18 cellular contexts compared by ENCODE assay signal in the genomic region with DNA sequence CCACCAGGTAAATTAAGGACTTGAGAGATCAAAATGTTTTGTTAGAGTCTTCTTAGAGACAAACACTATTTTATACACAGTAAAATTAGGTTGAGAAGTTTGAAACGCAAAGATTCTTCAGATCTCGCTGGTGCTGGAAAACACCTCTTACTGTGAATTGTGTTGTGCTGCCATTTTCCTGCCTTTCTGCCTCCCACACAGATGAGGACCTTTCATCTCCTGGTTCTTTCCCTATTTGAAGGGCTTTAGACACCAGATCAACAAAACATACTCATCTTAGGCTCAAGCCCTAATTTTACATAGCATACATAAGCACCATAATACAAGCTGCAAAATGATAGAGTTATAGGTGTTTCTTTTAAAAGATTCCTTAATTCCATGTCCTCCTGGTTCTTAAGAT. TPM values are rescaled to one million over a fixed set of nuclear protein-coding genes. Genes with fewer than 3 reads are reported as not detected.
DNase-seq lines count a peak whose midpoint lies in the region; ATAC-seq, FAIRE-seq and TF ChIP-seq lines count a peak whose summit lies in the region.
"Had no signal": no experiment of that assay in that cellular context is flagged by ENCODE, and none has a peak within 500 bp of the region (broad histone marks: within the 10 kb centered on the region; RNA-seq: fewer than 3 reads in every experiment).

No MANE protein-coding gene starts in this region.

- peak overlapping the region; percentile 50 for H3K27ac Mint-ChIP-seq in activated CD4-positive, alpha-beta T cell treated with anti-CD3 and anti-CD28 coated beads, Interleukin-2, amount 10 ng/mL, durations not matched to agents 24 days and 14 days
- no peak overlapping the region for H3K27ac Mint-ChIP-seq in activated T-helper 17 cell treated with anti-CD3 and anti-CD28 coated beads, Interleukin-2, amount 50 U/mL, for 72 hours
- H3K27ac Mint-ChIP-seq in stimulated activated naive CD8-positive, alpha-beta T cell treated with anti-CD3 and anti-CD28 coated beads, Interleukin-15, amount 100 ng/mL, for 72 hours: peak overlapping the region; percentile 54 to 71
- H3K27ac Mint-ChIP-seq in glutamatergic neuron (ENCODE audit: unreplicated experiment): no peak overlapping the region

- in situ Hi-C loops in HepG2 (cut with HindIII; ENCODE audit: extremely low pct_ligation_motif_present, low pct_unique_long_range_greater_than_20kb): no loop called here

- FAIRE-seq in HepG2 (lab: Jason Lieb, UNC): no peak

- H3K79me2 ChIP-seq in HepG2 (ENCODE audit: insufficient read depth, low read length): peaks cover 97% of the 10 kb centered on the region

- TF ChIP-seq CTCF in HepG2 (CRISPR knock-in tag; IDR thresholded peaks at IDR 0.05) (no peak), right lobe of liver (IDR thresholded peaks at IDR 0.05) (no peak), glutamatergic neuron (IDR thresholded peaks at IDR 0.05; ENCODE audit: partially characterized antibody, unreplicated experiment) (no peak)

- no peak overlapping the region for H2AFZ ChIP-seq in HepG2 (ENCODE audit: low read length)
- H2AFZ ChIP-seq: GM23248 had no signal

- H3K4me1 Mint-ChIP-seq in activated CD4-positive, alpha-beta T cell treated with anti-CD3 and anti-CD28 coated beads, Interleukin-2, amount 10 ng/mL, durations not matched to agents 24 days and 14 days: peaks cover 57% of the 10 kb centered on the region
- H3K4me1 Mint-ChIP-seq in activated T-helper 17 cell treated with anti-CD3 and anti-CD28 coated beads, Interleukin-2, amount 50 U/mL, for 72 hours: peaks cover 38% of the 10 kb centered on the region
- H3K4me1 Mint-ChIP-seq in stimulated activated naive CD8-positive, alpha-beta T cell treated with anti-CD3 and anti-CD28 coated beads, Interleukin-15, amount 100 ng/mL, for 72 hours: peaks cover 80% of the 10 kb centered on the region
- peaks cover 11% of the 10 kb centered on the region for H3K4me1 Mint-ChIP-seq in glutamatergic neuron (ENCODE audit: low read depth, unreplicated experiment)

- CTCF ChIA-PET in HepG2 (lab: Yijun Ruan, JAX; ENCODE audit: low intra/inter-chr PET ratio, low total read pairs): no interaction called here

- no peaks in the 10 kb centered on the region for H3K27me3 Mint-ChIP-seq in activated CD4-positive, alpha-beta T cell treated with anti-CD3 and anti-CD28 coated beads, Interleukin-2, amount 10 ng/mL, durations not matched to agents 24 days and 14 days
- no peaks in the 10 kb centered on the region for H3K27me3 Mint-ChIP-seq in activated T-helper 17 cell treated with anti-CD3 and anti-CD28 coated beads, Interleukin-2, amount 50 U/mL, for 72 hours
- no peaks in the 10 kb centered on the region for H3K27me3 Mint-ChIP-seq in stimulated activated naive CD8-positive, alpha-beta T cell treated with anti-CD3 and anti-CD28 coated beads, Interleukin-15, amount 100 ng/mL, for 72 hours
- peaks cover 2% of the 10 kb centered on the region for H3K27me3 Mint-ChIP-seq in glutamatergic neuron (ENCODE audit: unreplicated experiment)

- H3K36me3 ChIP-seq in HepG2 (replicated peaks in 1 of 2; ENCODE audit: control insufficient read depth in 1 of 2, insufficient read depth in 2 of 2, low read length in 2 of 2) (peaks cover 18 to 55% of the 10 kb centered on the region in 2 experiments), right lobe of liver (peaks cover 0 to 12% (median 2%) of the 10 kb centered on the region in 4 donors)

- no peak overlapping the region for H3K4me3 ChIP-seq in HepG2 (replicated peaks in 1 of 3; ENCODE audit: insufficient read depth in 1 of 3, low read depth in 2 of 3, low read length in 3 of 3)
- no peak overlapping the region for H3K4me3 ChIP-seq in right lobe of liver
- H3K4me3 ChIP-seq: GM23248 had no signal

- intact Hi-C loops in activated CD4-positive, alpha-beta T cell treated with anti-CD3 and anti-CD28 coated beads, Interleukin-2, amount 10 ng/mL, durations not matched to agents 24 days and 14 days (cut with micrococcal nuclease): loop anchor here (5.0 to 10.0 kb wide), 4 partner anchors 45 to 425 kb away; partner anchors contain the start of genes DDX27 and ZNFX1
- intact Hi-C loops in HepG2 (cut with micrococcal nuclease; ENCODE audit: unreplicated experiment): no loop called here
- intact Hi-C loops in right lobe of liver (cut with DNase I): no loop called here

- no peak for DNase-seq in activated CD4-positive, alpha-beta T cell treated with anti-CD3 and anti-CD28 coated beads, Interleukin-2, amount 10 ng/mL, durations not matched to agents 24 days and 14 days
- no peak for DNase-seq in activated CD4-positive, alpha-beta T cell treated with anti-CD3 and anti-CD28 coated beads, Interleukin-2, amount 50 U/mL, for 4 hours
- DNase-seq in HepG2 (ENCODE audit: low spot score): no peak
- DNase-seq in right lobe of liver: no peak
- no peak for DNase-seq in stimulated activated naive CD8-positive, alpha-beta T cell treated with anti-CD3 and anti-CD28 coated beads, Interleukin-15, amount 100 ng/mL, for 72 hours
- DNase-seq in glutamatergic neuron: no peak
- no peak for DNase-seq in midbrain (lab: John Stamatoyannopoulos, UW)
- DNase-seq: 8988T, COR-L47, GM23248, HCEC 1CT, NCI-H1436 treated with DMSO at 0.1 percent for 48 hours, NCI-H2081, NCI-H510A, NCI-H774, RPMI8226 had no signal

- TF ChIP-seq POLR2A in HepG2 (IDR thresholded peaks at IDR 0.05; ENCODE audit: insufficient read depth in 1 of 2, low read depth in 2 of 2, low read length in 2 of 2) (no peak), right lobe of liver (IDR thresholded peaks at IDR 0.05) (no peak)

- H3K27me3 ChIP-seq in HepG2 (ENCODE audit: control insufficient read depth in 1 of 2, insufficient read depth in 2 of 2, low read length in 2 of 2) (no peaks in the 10 kb centered on the region), right lobe of liver (no peaks in the 10 kb centered on the region)

- peaks cover 74% of the 10 kb centered on the region for H4K20me1 ChIP-seq in HepG2 (ENCODE audit: insufficient read depth, low read length)

- WGBS in HepG2 (ENCODE audit: low lambda C conversion rate): 75% methylated on average over 2 of the region's 2 CpGs
- 64% methylated on average over 2 of the region's 2 CpGs for WGBS in right lobe of liver (ENCODE audit: insufficient coverage, low coverage, low lambda C conversion rate, missing lambda C conversion rate)

- POLR2A ChIA-PET in HepG2 (lab: Yijun Ruan, JAX): interaction anchor here (1.5 kb wide), 1 partner anchor 17 kb away, joined by 3 read pairs; no protein-coding TSS in a partner anchor

- no peak for TF ChIP-seq RAD21 in HepG2 (CRISPR knock-in tag; IDR thresholded peaks at IDR 0.05)

- H3K9me3 ChIP-seq in HepG2 (ENCODE audit: low read length) (no peaks in the 10 kb centered on the region), right lobe of liver (no peaks in the 10 kb centered on the region)

- no TSS peak for BruUV-seq in HepG2 (replicated peaks; lab: Mats Ljungman, UMichigan)

- H3K27ac ChIP-seq in HepG2 (ENCODE audit: extremely low read length, insufficient read depth, low read length): no peak overlapping the region
- H3K27ac ChIP-seq in right lobe of liver: no peak overlapping the region
- H3K27ac ChIP-seq: GM23248, KMS-11 had no signal

- H3K36me3 Mint-ChIP-seq in activated CD4-positive, alpha-beta T cell treated with anti-CD3 and anti-CD28 coated beads, Interleukin-2, amount 10 ng/mL, durations not matched to agents 24 days and 14 days (ENCODE audit: low read depth): peaks cover 38% of the 10 kb centered on the region
- H3K36me3 Mint-ChIP-seq in activated T-helper 17 cell treated with anti-CD3 and anti-CD28 coated beads, Interleukin-2, amount 50 U/mL, for 72 hours (ENCODE audit: low read depth): peaks cover 78% of the 10 kb centered on the region
- H3K36me3 Mint-ChIP-seq in glutamatergic neuron (ENCODE audit: unreplicated experiment): no peaks in the 10 kb centered on the region

- H3K4me3 Mint-ChIP-seq in activated CD4-positive, alpha-beta T cell treated with anti-CD3 and anti-CD28 coated beads, Interleukin-2, amount 10 ng/mL, durations not matched to agents 24 days and 14 days: no peak overlapping the region
- H3K4me3 Mint-ChIP-seq in activated T-helper 17 cell treated with anti-CD3 and anti-CD28 coated beads, Interleukin-2, amount 50 U/mL, for 72 hours: peak overlapping the region; percentile 25
- peak overlapping the region; percentile 26 to 44 for H3K4me3 Mint-ChIP-seq in stimulated activated naive CD8-positive, alpha-beta T cell treated with anti-CD3 and anti-CD28 coated beads, Interleukin-15, amount 100 ng/mL, for 72 hours
- H3K4me3 Mint-ChIP-seq in glutamatergic neuron (ENCODE audit: unreplicated experiment): no peak overlapping the region

- H3K4me1 ChIP-seq in HepG2 (ENCODE audit: insufficient read depth, low read length) (peaks cover 55% of the 10 kb centered on the region), right lobe of liver (peaks cover 0 to 20% (median 9%) of the 10 kb centered on the region in 4 donors)

- no peak overlapping the region for H3K4me2 ChIP-seq in HepG2 (ENCODE audit: low read depth, low read length)
- H3K4me2 ChIP-seq: KMS-11 had no signal

- no peaks in the 10 kb centered on the region for H3K9me3 Mint-ChIP-seq in activated CD4-positive, alpha-beta T cell treated with anti-CD3 and anti-CD28 coated beads, Interleukin-2, amount 10 ng/mL, durations not matched to agents 24 days and 14 days
- no peaks in the 10 kb centered on the region for H3K9me3 Mint-ChIP-seq in activated T-helper 17 cell treated with anti-CD3 and anti-CD28 coated beads, Interleukin-2, amount 50 U/mL, for 72 hours
- H3K9me3 Mint-ChIP-seq in stimulated activated naive CD8-positive, alpha-beta T cell treated with anti-CD3 and anti-CD28 coated beads, Interleukin-15, amount 100 ng/mL, for 72 hours: no peaks in the 10 kb centered on the region
- peaks cover 3% of the 10 kb centered on the region for H3K9me3 Mint-ChIP-seq in glutamatergic neuron (ENCODE audit: unreplicated experiment)

- ATAC-seq in HepG2: no peak
- no peak for ATAC-seq in right lobe of liver
- ATAC-seq in activated T-helper 17 cell treated with anti-CD3 and anti-CD28 coated beads, Interleukin-2, amount 50 U/mL, for 72 hours (replicated peaks): no peak
- no peak for ATAC-seq in stimulated activated naive CD8-positive, alpha-beta T cell treated with anti-CD3 and anti-CD28 coated beads, Interleukin-15, amount 100 ng/mL, for 72 hours

- H3K9ac ChIP-seq in HepG2 (ENCODE audit: insufficient read depth, low read depth, low read length): no peak overlapping the region
- H3K9ac ChIP-seq: GM23248, KMS-11 had no signal

- TF ChIP-seq EP300 in HepG2 (IDR thresholded peaks at IDR 0.05; ENCODE audit: low read depth in 2 of 2, low read length in 2 of 2): no peak
- no peak for TF ChIP-seq EP300 in HepG2 (CRISPR knock-in tag; IDR thresholded peaks at IDR 0.05; ENCODE audit: borderline replicate concordance)

RNA-seq across cellular contexts. Expression of gene STAU1, which starts 18.6 kb away (rescaled TPM):
- 73.5 and 73.7 TPM in 2 replicates for total RNA-seq in activated CD4-positive, alpha-beta T cell treated with anti-CD3 and anti-CD28 coated beads, Interleukin-2, amount 10 ng/mL, durations not matched to agents 24 days and 14 days
- total RNA-seq in HepG2 (2016; rRNA removed; fragmentation: Illumina TruSeq; extraction: Trizol) (119 and 186 TPM in 2 replicates), right lobe of liver (10 to 100 TPM; 53.7 to 96.6 (median 70.4) TPM), glutamatergic neuron (ENCODE audit: unreplicated experiment) (79.7 TPM)
- total RNA-seq in HepG2 (2016; cell fraction: cytosol; rRNA removed; fragmentation: Illumina TruSeq; extraction: Trizol; ENCODE audit: low read depth): 84.1 and 98.9 TPM in 2 replicates
- 118 and 170 TPM in 2 replicates for total RNA-seq in HepG2 (2016; cell fraction: insoluble cytoplasmic fraction; rRNA removed; fragmentation: Illumina TruSeq; extraction: Trizol)
- 217 and 243 TPM in 2 replicates for total RNA-seq in HepG2 (2016; cell fraction: membrane; rRNA removed; fragmentation: Illumina TruSeq; extraction: Trizol)
- 77.6 and 86.1 TPM in 2 replicates for total RNA-seq in HepG2 (2016; cell fraction: nucleus; rRNA removed; fragmentation: Illumina TruSeq; extraction: Trizol)
- 121 and 133 TPM in 2 replicates for polyA plus RNA-seq in HepG2 (2011; rRNA removed)
- 95.5 and 124 TPM in 2 replicates for polyA plus RNA-seq in HepG2 (2011; cell fraction: cytosol; rRNA removed)
- 55.6 and 68.1 TPM in 2 replicates for polyA plus RNA-seq in HepG2 (2011; cell fraction: nucleus; rRNA removed)
- polyA plus RNA-seq in HepG2 (2012): 196 and 212 TPM in 2 replicates
- polyA plus RNA-seq in HepG2 (2016; cell fraction: cytosol; fragmentation: Illumina TruSeq; extraction: Trizol; ENCODE audit: low read depth): 100 and 110 TPM in 2 replicates
- polyA plus RNA-seq in HepG2 (2016; cell fraction: insoluble cytoplasmic fraction; fragmentation: Illumina TruSeq; extraction: Trizol; ENCODE audit: low read depth): 241 and 269 TPM in 2 replicates
- polyA plus RNA-seq in HepG2 (2016; cell fraction: membrane; fragmentation: Illumina TruSeq; extraction: Trizol; ENCODE audit: low read depth): 212 and 250 TPM in 2 replicates
- polyA plus RNA-seq in HepG2 (2016; cell fraction: nucleus; fragmentation: Illumina TruSeq; extraction: Trizol; ENCODE audit: insufficient read depth, low read depth): 141 and 152 TPM in 2 replicates
- polyA minus RNA-seq in HepG2 (2011; rRNA and poly(A)+ RNA removed; ENCODE audit: low replicate concordance): 37.2 and 106 TPM in 2 replicates
- polyA minus RNA-seq in HepG2 (2011; cell fraction: cytosol; rRNA and poly(A)+ RNA removed): 158 and 174 TPM in 2 replicates
- 61.8 and 82.7 TPM in 2 replicates for polyA minus RNA-seq in HepG2 (2011; cell fraction: nucleus; rRNA and poly(A)+ RNA removed)
- total RNA-seq in activated T-helper 17 cell treated with anti-CD3 and anti-CD28 coated beads, Interleukin-2, amount 50 U/mL, for 72 hours: 10 to 100 TPM; 73.3 to 88.2 TPM

RNA-seq across cellular contexts. Expression of gene DDX27, which starts 49.7 kb away (rescaled TPM):
- total RNA-seq in activated CD4-positive, alpha-beta T cell treated with anti-CD3 and anti-CD28 coated beads, Interleukin-2, amount 10 ng/mL, durations not matched to agents 24 days and 14 days: 56.5 and 56.9 TPM in 2 replicates
- total RNA-seq in HepG2 (2016; rRNA removed; fragmentation: Illumina TruSeq; extraction: Trizol): 72.8 and 88.3 TPM in 2 replicates
- 8.9 and 9.5 TPM in 2 replicates for total RNA-seq in HepG2 (2016; cell fraction: cytosol; rRNA removed; fragmentation: Illumina TruSeq; extraction: Trizol; ENCODE audit: low read depth)
- total RNA-seq in HepG2 (2016; cell fraction: insoluble cytoplasmic fraction; rRNA removed; fragmentation: Illumina TruSeq; extraction: Trizol): 75.2 and 79.2 TPM in 2 replicates
- 14.0 and 18.2 TPM in 2 replicates for total RNA-seq in HepG2 (2016; cell fraction: membrane; rRNA removed; fragmentation: Illumina TruSeq; extraction: Trizol)
- 44.4 and 46.5 TPM in 2 replicates for total RNA-seq in HepG2 (2016; cell fraction: nucleus; rRNA removed; fragmentation: Illumina TruSeq; extraction: Trizol)
- 42.6 and 48.0 TPM in 2 replicates for polyA plus RNA-seq in HepG2 (2011; rRNA removed)
- polyA plus RNA-seq in HepG2 (2011; cell fraction: cytosol; rRNA removed): 38.6 and 49.4 TPM in 2 replicates
- 62.5 and 66.4 TPM in 2 replicates for polyA plus RNA-seq in HepG2 (2011; cell fraction: nucleus; rRNA removed)
- polyA plus RNA-seq in HepG2 (2012): 35.3 and 37.4 TPM in 2 replicates
- 4.7 and 5.9 TPM in 2 replicates for polyA plus RNA-seq in HepG2 (2016; cell fraction: cytosol; fragmentation: Illumina TruSeq; extraction: Trizol; ENCODE audit: low read depth)
- 85.6 and 97.5 TPM in 2 replicates for polyA plus RNA-seq in HepG2 (2016; cell fraction: insoluble cytoplasmic fraction; fragmentation: Illumina TruSeq; extraction: Trizol; ENCODE audit: low read depth)
- polyA plus RNA-seq in HepG2 (2016; cell fraction: membrane; fragmentation: Illumina TruSeq; extraction: Trizol; ENCODE audit: low read depth): 8.4 and 10.7 TPM in 2 replicates
- polyA plus RNA-seq in HepG2 (2016; cell fraction: nucleus; fragmentation: Illumina TruSeq; extraction: Trizol; ENCODE audit: insufficient read depth, low read depth): 80.8 and 84.7 TPM in 2 replicates
- 76.4 and 94.7 TPM in 2 replicates for polyA minus RNA-seq in HepG2 (2011; rRNA and poly(A)+ RNA removed; ENCODE audit: low replicate concordance)
- polyA minus RNA-seq in HepG2 (2011; cell fraction: cytosol; rRNA and poly(A)+ RNA removed): 26.3 and 26.8 TPM in 2 replicates
- 33.9 and 44.4 TPM in 2 replicates for polyA minus RNA-seq in HepG2 (2011; cell fraction: nucleus; rRNA and poly(A)+ RNA removed)
- 10 to 100 TPM in 5 of 6 experiments, 1 to 10 TPM in 1; 7.6 to 15.7 (median 11.6) TPM for total RNA-seq in right lobe of liver
- total RNA-seq in activated T-helper 17 cell treated with anti-CD3 and anti-CD28 coated beads, Interleukin-2, amount 50 U/mL, for 72 hours: 10 to 100 TPM; 35.6 to 56.3 TPM
- 31.4 TPM for total RNA-seq in glutamatergic neuron (ENCODE audit: unreplicated experiment)

Comparison
In these comparisons a context has a peak if more than half of its experiments do, and no peak if none do; other contexts are left out.
1. H3K27ac Mint-ChIP-seq: peak in activated CD4-positive, alpha-beta T cell treated with anti-CD3 and anti-CD28 coated beads, Interleukin-2, amount 10 ng/mL, durations not matched to agents 24 days and 14 days (single experiment) and stimulated activated naive CD8-positive, alpha-beta T cell treated with anti-CD3 and anti-CD28 coated beads, Interleukin-15, amount 100 ng/mL, for 72 hours (2 of 2); none in activated T-helper 17 cell treated with anti-CD3 and anti-CD28 coated beads, Interleukin-2, amount 50 U/mL, for 72 hours (single experiment) and glutamatergic neuron (single experiment).
2. H3K4me3 Mint-ChIP-seq: peak in activated T-helper 17 cell treated with anti-CD3 and anti-CD28 coated beads, Interleukin-2, amount 50 U/mL, for 72 hours (single experiment) and stimulated activated naive CD8-positive, alpha-beta T cell treated with anti-CD3 and anti-CD28 coated beads, Interleukin-15, amount 100 ng/mL, for 72 hours (2 of 2); none in activated CD4-positive, alpha-beta T cell treated with anti-CD3 and anti-CD28 coated beads, Interleukin-2, amount 10 ng/mL, durations not matched to agents 24 days and 14 days (single experiment) and glutamatergic neuron (single experiment).